ENCODE assay signal across 9 cellular contexts in the genomic region with DNA sequence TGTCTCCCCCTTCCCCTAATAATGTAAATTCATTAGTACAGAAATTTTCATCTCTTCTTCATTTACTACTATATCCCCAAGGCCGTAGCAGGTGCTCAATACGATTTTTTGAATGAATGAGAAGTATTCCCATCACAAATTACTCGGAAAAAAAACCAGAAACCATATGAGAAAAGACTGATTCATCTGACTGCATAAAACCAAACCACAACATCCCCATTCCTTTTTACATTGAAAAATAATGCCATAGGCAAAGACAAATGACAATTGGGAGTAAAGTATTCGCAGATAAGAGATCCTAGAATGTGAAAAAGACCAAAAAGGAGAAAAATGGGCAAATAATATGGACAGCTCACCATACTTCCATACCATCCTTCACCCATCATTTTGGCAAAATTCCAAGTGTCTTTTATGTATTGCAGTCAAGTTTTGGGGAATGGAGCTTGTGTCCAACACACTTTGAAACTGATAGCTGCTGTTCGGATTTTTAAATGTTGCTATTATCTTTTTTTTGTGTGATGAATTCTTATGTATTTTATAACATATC. TPM values are rescaled to one million over a fixed set of nuclear protein-coding genes. Genes with fewer than 3 reads are reported as not detected.
DNase-seq lines count a peak whose midpoint lies in the region; ATAC-seq and TF ChIP-seq lines count a peak whose summit lies in the region.
"Had no signal": no experiment of that assay in that cellular context is flagged by ENCODE, and none has a peak within 500 bp of the region (broad histone marks: within the 10 kb centered on the region; RNA-seq: fewer than 3 reads in every experiment).

No MANE protein-coding gene starts in this region.

- H3K4me3 ChIP-seq in HFF-Myc (replicated peaks; ENCODE audit: low read depth, low read length) = peak overlapping the region; percentile 69; the same call in 1 of the 2 replicates
- H3K4me3 ChIP-seq in naive thymus-derived CD4-positive, alpha-beta T cell (ENCODE audit: low read length) = no peak overlapping the region

- peak overlapping the region; percentile 79; the same call in 1 of the 2 replicates for H3K4me3 Mint-ChIP-seq in WTC11
- peak overlapping the region in 9 of 10 donors; percentile 12 to 92 (median 84) for H3K4me3 Mint-ChIP-seq in naive thymus-derived CD4-positive, alpha-beta T cell

- H3K36me3 Mint-ChIP-seq in WTC11 = no peaks in the 10 kb centered on the region
- peaks cover 0 to 5% (median 3%) of the 10 kb centered on the region in 5 donors for H3K36me3 Mint-ChIP-seq in naive thymus-derived CD4-positive, alpha-beta T cell

- no peak overlapping the region for H3K27ac Mint-ChIP-seq in WTC11
- peak overlapping the region in 8 of 9 donors; percentile 30 to 83 (median 70) for H3K27ac Mint-ChIP-seq in naive thymus-derived CD4-positive, alpha-beta T cell

- H3K36me3 ChIP-seq in naive thymus-derived CD4-positive, alpha-beta T cell (ENCODE audit: control insufficient read depth in 2 of 3, insufficient read depth in 3 of 3, low read length in 3 of 3) = peaks cover 0 to 16% (median 0%) of the 10 kb centered on the region in 3 experiments

- intact Hi-C loops in naive thymus-derived CD4-positive, alpha-beta T cell (cut with micrococcal nuclease) = loop anchor here in 1 of 2 donors (10.0 kb wide), 2 partner anchors 369 to 511 kb away; a partner anchor contains a TSS

- CTCF ChIA-PET in WTC11 (lab: Charles Lee) = no interaction called here
- CTCF ChIA-PET in naive thymus-derived CD4-positive, alpha-beta T cell (lab: Charles Lee) = interaction anchor here (0.9 kb wide), 1 partner anchor 9 kb away, joined by 3 read pairs; no protein-coding TSS in a partner anchor

- H3K27me3 Mint-ChIP-seq in WTC11 (ENCODE audit: low read depth) = no peaks in the 10 kb centered on the region
- no peaks in the 10 kb centered on the region for H3K27me3 Mint-ChIP-seq in naive thymus-derived CD4-positive, alpha-beta T cell

- H3K4me1 Mint-ChIP-seq in WTC11 = peaks cover 8% of the 10 kb centered on the region
- peaks cover 0 to 24% (median 12%) of the 10 kb centered on the region in 7 donors for H3K4me1 Mint-ChIP-seq in naive thymus-derived CD4-positive, alpha-beta T cell

- H3K9me3 ChIP-seq in naive thymus-derived CD4-positive, alpha-beta T cell (ENCODE audit: control insufficient read depth in 2 of 3, low read length in 3 of 3) = no peaks in the 10 kb centered on the region

- H3K9me3 Mint-ChIP-seq in WTC11 = no peaks in the 10 kb centered on the region
- no peaks in the 10 kb centered on the region for H3K9me3 Mint-ChIP-seq in naive thymus-derived CD4-positive, alpha-beta T cell

- DNase-seq in SIG-M5 treated with dmso at 0.1 percent for 504 hours (lab: John Stamatoyannopoulos, UW; ENCODE audit: unreplicated experiment) = peak; percentile 15
- no peak for DNase-seq in SIG-M5 (lab: John Stamatoyannopoulos, UW)
- no peak for DNase-seq in HFF-Myc (ENCODE audit: extremely low read depth, low read depth)
- no peak for DNase-seq in WTC11 (ENCODE audit: low spot score)
- DNase-seq in naive thymus-derived CD4-positive, alpha-beta T cell = no peak
- DNase-seq in NCI-H524 treated with DMSO at 0.1 percent for 48 hours (lab: John Stamatoyannopoulos, UW) = no peak
- DNase-seq in NCI-H526 (lab: John Stamatoyannopoulos, UW) = no peak
- DNase-seq: activated effector memory CD4-positive, alpha-beta T cell treated with anti-CD3 and anti-CD28 coated beads, Interleukin-2, amount 50 U/mL, for 16 hours had no signal

- no peak overlapping the region for H3K27ac ChIP-seq in naive thymus-derived CD4-positive, alpha-beta T cell (ENCODE audit: low read depth, low read length)

- POLR2A ChIA-PET in WTC11 (lab: Charles Lee) = no interaction called here
- POLR2A ChIA-PET in naive thymus-derived CD4-positive, alpha-beta T cell (lab: Charles Lee) = interaction anchor here (1.0 to 5.7 kb wide), 6 partner anchors 9 to 132 kb away, joined by 3 to 69 read pairs (median 10); no protein-coding TSS in a partner anchor

- H3K4me1 ChIP-seq in naive thymus-derived CD4-positive, alpha-beta T cell (ENCODE audit: control insufficient read depth in 2 of 2, insufficient read depth in 2 of 2, low read length in 2 of 2) = peaks cover 13 to 17% of the 10 kb centered on the region in 2 donors

- TF ChIP-seq CTCF in HFF-Myc (IDR thresholded peaks at IDR 0.05; ENCODE audit: low read depth, low read length, missing control alignments) = no peak
- TF ChIP-seq CTCF in WTC11 (IDR thresholded peaks at IDR 0.05) = no peak

- H3K27me3 ChIP-seq in naive thymus-derived CD4-positive, alpha-beta T cell (ENCODE audit: control insufficient read depth in 2 of 2, insufficient read depth in 2 of 2, low read length in 2 of 2) = no peaks in the 10 kb centered on the region

- ATAC-seq in WTC11 (no peak), GM19035 (IDR thresholded peaks at IDR 0.05; ENCODE audit: unreplicated experiment) (no peak)
- ATAC-seq in naive thymus-derived CD4-positive, alpha-beta T cell = no peak

TF ChIP-seq in WTC11, 78 proteins besides CTCF, POLR2A, EP300 and RAD21:
- TF ChIP-seq, protein P1, sequence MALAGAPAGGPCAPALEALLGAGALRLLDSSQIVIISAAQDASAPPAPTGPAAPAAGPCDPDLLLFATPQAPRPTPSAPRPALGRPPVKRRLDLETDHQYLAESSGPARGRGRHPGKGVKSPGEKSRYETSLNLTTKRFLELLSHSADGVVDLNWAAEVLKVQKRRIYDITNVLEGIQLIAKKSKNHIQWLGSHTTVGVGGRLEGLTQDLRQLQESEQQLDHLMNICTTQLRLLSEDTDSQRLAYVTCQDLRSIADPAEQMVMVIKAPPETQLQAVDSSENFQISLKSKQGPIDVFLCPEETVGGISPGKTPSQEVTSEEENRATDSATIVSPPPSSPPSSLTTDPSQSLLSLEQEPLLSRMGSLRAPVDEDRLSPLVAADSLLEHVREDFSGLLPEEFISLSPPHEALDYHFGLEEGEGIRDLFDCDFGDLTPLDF (CRISPR knock-in tag; IDR thresholded peaks at IDR 0.05) = no peak
- TF ChIP-seq, protein P2, sequence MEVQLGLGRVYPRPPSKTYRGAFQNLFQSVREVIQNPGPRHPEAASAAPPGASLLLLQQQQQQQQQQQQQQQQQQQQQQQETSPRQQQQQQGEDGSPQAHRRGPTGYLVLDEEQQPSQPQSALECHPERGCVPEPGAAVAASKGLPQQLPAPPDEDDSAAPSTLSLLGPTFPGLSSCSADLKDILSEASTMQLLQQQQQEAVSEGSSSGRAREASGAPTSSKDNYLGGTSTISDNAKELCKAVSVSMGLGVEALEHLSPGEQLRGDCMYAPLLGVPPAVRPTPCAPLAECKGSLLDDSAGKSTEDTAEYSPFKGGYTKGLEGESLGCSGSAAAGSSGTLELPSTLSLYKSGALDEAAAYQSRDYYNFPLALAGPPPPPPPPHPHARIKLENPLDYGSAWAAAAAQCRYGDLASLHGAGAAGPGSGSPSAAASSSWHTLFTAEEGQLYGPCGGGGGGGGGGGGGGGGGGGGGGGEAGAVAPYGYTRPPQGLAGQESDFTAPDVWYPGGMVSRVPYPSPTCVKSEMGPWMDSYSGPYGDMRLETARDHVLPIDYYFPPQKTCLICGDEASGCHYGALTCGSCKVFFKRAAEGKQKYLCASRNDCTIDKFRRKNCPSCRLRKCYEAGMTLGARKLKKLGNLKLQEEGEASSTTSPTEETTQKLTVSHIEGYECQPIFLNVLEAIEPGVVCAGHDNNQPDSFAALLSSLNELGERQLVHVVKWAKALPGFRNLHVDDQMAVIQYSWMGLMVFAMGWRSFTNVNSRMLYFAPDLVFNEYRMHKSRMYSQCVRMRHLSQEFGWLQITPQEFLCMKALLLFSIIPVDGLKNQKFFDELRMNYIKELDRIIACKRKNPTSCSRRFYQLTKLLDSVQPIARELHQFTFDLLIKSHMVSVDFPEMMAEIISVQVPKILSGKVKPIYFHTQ (CRISPR knock-in tag; IDR thresholded peaks at IDR 0.05) = no peak
- TF ChIP-seq ELF4 (CRISPR knock-in tag; IDR thresholded peaks at IDR 0.05; ENCODE audit: low read depth) (no peak), ZBTB21 (CRISPR knock-in tag; IDR thresholded peaks at IDR 0.05; ENCODE audit: borderline replicate concordance) (no peak)
- TF ChIP-seq, protein P3, sequence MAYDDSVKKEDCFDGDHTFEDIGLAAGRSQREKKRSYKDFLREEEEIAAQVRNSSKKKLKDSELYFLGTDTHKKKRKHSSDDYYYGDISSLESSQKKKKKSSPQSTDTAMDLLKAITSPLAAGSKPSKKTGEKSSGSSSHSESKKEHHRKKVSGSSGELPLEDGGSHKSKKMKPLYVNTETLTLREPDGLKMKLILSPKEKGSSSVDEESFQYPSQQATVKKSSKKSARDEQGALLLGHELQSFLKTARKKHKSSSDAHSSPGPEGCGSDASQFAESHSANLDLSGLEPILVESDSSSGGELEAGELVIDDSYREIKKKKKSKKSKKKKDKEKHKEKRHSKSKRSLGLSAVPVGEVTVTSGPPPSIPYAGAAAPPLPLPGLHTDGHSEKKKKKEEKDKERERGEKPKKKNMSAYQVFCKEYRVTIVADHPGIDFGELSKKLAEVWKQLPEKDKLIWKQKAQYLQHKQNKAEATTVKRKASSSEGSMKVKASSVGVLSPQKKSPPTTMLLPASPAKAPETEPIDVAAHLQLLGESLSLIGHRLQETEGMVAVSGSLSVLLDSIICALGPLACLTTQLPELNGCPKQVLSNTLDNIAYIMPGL (CRISPR knock-in tag; IDR thresholded peaks at IDR 0.05) = no peak

RNA-seq across cellular contexts. Expression of a gene that starts 1.5 kb away (rescaled TPM):
- 5.7 to 9.9 TPM (median 7.0 TPM) in 3 replicates for total RNA-seq in WTC11 (2021)
- 10 to 100 TPM in 4 of 5 experiments, 1 to 10 TPM in 1; 8.8 to 23.6 (median 17.2) TPM for total RNA-seq in naive thymus-derived CD4-positive, alpha-beta T cell
- polyA plus RNA-seq in naive thymus-derived CD4-positive, alpha-beta T cell = 10 to 100 TPM; 13.6 to 18.0 TPM

RNA-seq across cellular contexts. Expression of a gene that starts 22.1 kb away (rescaled TPM):
- 10.0 to 13.0 TPM (median 11.8 TPM) in 3 replicates for total RNA-seq in WTC11 (2021)
- 10 to 100 TPM; 11.8 to 42.1 (median 23.7) TPM for total RNA-seq in naive thymus-derived CD4-positive, alpha-beta T cell
- polyA plus RNA-seq in naive thymus-derived CD4-positive, alpha-beta T cell = 1 to 10 TPM; 9.1 to 9.4 TPM
